27 cellular contexts compared by ENCODE assay signal in the genomic region with DNA sequence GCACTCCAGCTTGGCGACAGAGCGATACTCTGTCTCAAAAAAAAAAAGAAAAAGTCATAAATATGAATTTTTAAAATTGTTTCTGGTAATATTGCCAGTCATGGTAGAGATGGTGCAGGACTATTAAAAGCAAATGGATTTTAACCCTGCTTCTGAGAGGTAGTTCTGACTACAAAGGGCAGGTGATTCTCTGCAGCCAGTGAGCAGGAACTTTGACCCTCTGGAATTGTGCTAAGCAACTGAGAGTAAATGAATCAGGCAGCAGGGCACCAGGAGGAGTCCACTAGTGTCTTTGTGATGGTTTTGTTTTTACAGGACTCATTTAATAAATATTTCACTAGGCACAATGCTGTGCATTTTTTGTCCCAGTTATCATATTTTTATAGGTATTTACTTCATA.
"Had no signal": no experiment of that assay in that cellular context is flagged by ENCODE, and none has a peak within 500 bp of the region (broad histone marks: within the 10 kb centered on the region; RNA-seq: fewer than 3 reads in every experiment).

No MANE protein-coding gene starts in this region.

- FAIRE-seq: endometrium, kidney had no signal

- H3K36me3 ChIP-seq: colonic mucosa, esophagus squamous epithelium, gastrocnemius medialis, heart right ventricle, left ventricle myocardium inferior, lower lobe of right lung had no signal

- H3K4me1 ChIP-seq: colonic mucosa, esophagus squamous epithelium, gastrocnemius medialis, heart right ventricle, left ventricle myocardium inferior, lower lobe of right lung had no signal

- H3K27me3 ChIP-seq: colonic mucosa, esophagus squamous epithelium, gastrocnemius medialis, heart right ventricle had no signal

- H3K4me3 ChIP-seq: colonic mucosa, esophagus squamous epithelium, gastrocnemius medialis, heart right ventricle, left ventricle myocardium inferior, lower lobe of right lung, mucosa of descending colon had no signal

- DNase-seq: colonic mucosa; cortex of kidney; effector CD8-positive, alpha-beta T cell; effector memory CD8-positive, alpha-beta T cell; endodermal cell; erythroblast; esophagus squamous epithelium; foreskin fibroblast; foreskin melanocyte; gastrocnemius medialis; glutamatergic neuron; head of caudate nucleus; heart right ventricle; hypothalamus; immature natural killer cell; islet precursor cell; kidney; kidney glomerular epithelial cell; left colon; left ventricle myocardium inferior; lower lobe of right lung; mesenchymal stem cell; mucosa of descending colon; naive B cell had no signal

- ATAC-seq: effector memory CD8-positive, alpha-beta T cell; esophagus mucosa; gastrocnemius medialis; heart right ventricle; left colon; lower lobe of right lung; mucosa of descending colon had no signal

- H3K27ac ChIP-seq: colonic mucosa, epithelial cell of prostate, esophagus squamous epithelium, gastrocnemius medialis, heart right ventricle, left ventricle myocardium inferior, lower lobe of right lung had no signal

- H3K9me3 ChIP-seq: colonic mucosa, esophagus squamous epithelium, gastrocnemius medialis, left ventricle myocardium inferior, lower lobe of right lung had no signal
